Comparison of ENCODE assay signal across 24 cellular contexts in genomic region chr10:122042836-122043235, GRCh38. TPM values are rescaled to one million over a fixed set of nuclear protein-coding genes. Genes with fewer than 3 reads are reported as not detected.
"Had no signal": no experiment of that assay in that cellular context is flagged by ENCODE, and none has a peak within 500 bp of the region (broad histone marks: within the 10 kb centered on the region; RNA-seq: fewer than 3 reads in every experiment).

No MANE protein-coding gene starts in this region.

- H3K27ac Mint-ChIP-seq: activated CD4-positive, alpha-beta memory T cell treated with anti-CD3 and anti-CD28 coated beads, Interleukin-2, amount 10 ng/mL, durations not matched to agents 7 days and 5 days; activated CD4-positive, alpha-beta T cell treated with anti-CD3 and anti-CD28 coated beads, Interleukin-2, amount 10 ng/mL, durations not matched to agents 24 days and 14 days; activated CD8-positive, alpha-beta memory T cell treated with anti-CD3 and anti-CD28 coated beads, Interleukin-2, amount 10 ng/mL, durations not matched to agents 7 days and 5 days; activated naive CD4-positive, alpha-beta T cell treated with anti-CD3 and anti-CD28 coated beads, Interleukin-2, amount 10 ng/mL, durations not matched to agents 7 days and 5 days; endodermal cell; stimulated activated effector memory CD8-positive, alpha-beta T cell treated with anti-CD3 and anti-CD28 coated beads, Interleukin-12 subunit alpha, Interleukin-12 subunit beta, amount 100 ng/mL, for 72 hours had no signal

- ATAC-seq: activated CD4-positive, CD25-positive, alpha-beta regulatory T cell treated with anti-CD3 and anti-CD28 coated beads, Interleukin-2, amount 50 U/mL, for 24 hours; activated CD8-positive, alpha-beta memory T cell treated with anti-CD3 and anti-CD28 coated beads, Interleukin-2, amount 10 ng/mL, durations not matched to agents 7 days and 5 days; body of pancreas; left ventricle myocardium superior; SK-N-SH treated with all-trans-retinoic acid at 6 μM for 48 hours; stimulated activated effector memory CD8-positive, alpha-beta T cell treated with anti-CD3 and anti-CD28 coated beads, Interleukin-12 subunit alpha, Interleukin-12 subunit beta, amount 100 ng/mL, for 72 hours had no signal

- H3K4me3 ChIP-seq: body of pancreas, cardiac muscle cell, thoracic aorta, upper lobe of left lung had no signal

- H3K9me3 Mint-ChIP-seq: activated CD4-positive, alpha-beta memory T cell treated with anti-CD3 and anti-CD28 coated beads, Interleukin-2, amount 10 ng/mL, durations not matched to agents 7 days and 5 days; activated CD4-positive, alpha-beta T cell treated with anti-CD3 and anti-CD28 coated beads, Interleukin-2, amount 10 ng/mL, durations not matched to agents 24 days and 14 days; activated naive CD4-positive, alpha-beta T cell treated with anti-CD3 and anti-CD28 coated beads, Interleukin-2, amount 10 ng/mL, durations not matched to agents 7 days and 5 days; endodermal cell; stimulated activated effector memory CD8-positive, alpha-beta T cell treated with anti-CD3 and anti-CD28 coated beads, Interleukin-12 subunit alpha, Interleukin-12 subunit beta, amount 100 ng/mL, for 72 hours had no signal

- H3K36me3 Mint-ChIP-seq: activated CD8-positive, alpha-beta memory T cell treated with anti-CD3 and anti-CD28 coated beads, Interleukin-2, amount 10 ng/mL, durations not matched to agents 7 days and 5 days; activated naive CD4-positive, alpha-beta T cell treated with anti-CD3 and anti-CD28 coated beads, Interleukin-2, amount 10 ng/mL, durations not matched to agents 7 days and 5 days; stimulated activated effector memory CD8-positive, alpha-beta T cell treated with anti-CD3 and anti-CD28 coated beads, Interleukin-12 subunit alpha, Interleukin-12 subunit beta, amount 100 ng/mL, for 72 hours had no signal

- DNase-seq: activated CD4-positive, alpha-beta memory T cell treated with anti-CD3 and anti-CD28 coated beads, Interleukin-2, amount 10 ng/mL, durations not matched to agents 7 days and 5 days; activated CD4-positive, alpha-beta T cell treated with anti-CD3 and anti-CD28 coated beads, Interleukin-2, amount 10 ng/mL, durations not matched to agents 24 days and 14 days; activated CD8-positive, alpha-beta memory T cell treated with anti-CD3 and anti-CD28 coated beads, Interleukin-2, amount 10 ng/mL, durations not matched to agents 7 days and 5 days; activated effector memory CD4-positive, alpha-beta T cell treated with anti-CD3 and anti-CD28 coated beads, Interleukin-2, amount 50 U/mL, for 16 hours; activated naive CD4-positive, alpha-beta T cell treated with anti-CD3 and anti-CD28 coated beads, Interleukin-2, amount 10 ng/mL, durations not matched to agents 7 days and 5 days; activated T-cell treated with anti-CD3 and anti-CD28 coated beads for 4 hours; body of pancreas; cortex of kidney; endodermal cell; hippocampal formation; left ventricle myocardium superior; mammary epithelial cell; midbrain; nucleus accumbens; small intestine; stimulated activated CD4-positive, alpha-beta T cell treated with anti-CD3 and anti-CD28 coated beads, Interleukin-2, amount 100 ng/mL, for 24 hours; upper lobe of left lung had no signal

- H3K4me1 Mint-ChIP-seq: activated CD4-positive, alpha-beta memory T cell treated with anti-CD3 and anti-CD28 coated beads, Interleukin-2, amount 10 ng/mL, durations not matched to agents 7 days and 5 days; activated CD4-positive, alpha-beta T cell treated with anti-CD3 and anti-CD28 coated beads, Interleukin-2, amount 10 ng/mL, durations not matched to agents 24 days and 14 days; activated CD8-positive, alpha-beta memory T cell treated with anti-CD3 and anti-CD28 coated beads, Interleukin-2, amount 10 ng/mL, durations not matched to agents 7 days and 5 days; activated naive CD4-positive, alpha-beta T cell treated with anti-CD3 and anti-CD28 coated beads, Interleukin-2, amount 10 ng/mL, durations not matched to agents 7 days and 5 days; stimulated activated effector memory CD8-positive, alpha-beta T cell treated with anti-CD3 and anti-CD28 coated beads, Interleukin-12 subunit alpha, Interleukin-12 subunit beta, amount 100 ng/mL, for 72 hours had no signal

- H3K9me3 ChIP-seq: body of pancreas, thoracic aorta, upper lobe of left lung had no signal

- H3K36me3 ChIP-seq: cardiac muscle cell, thoracic aorta, upper lobe of left lung had no signal

- H3K4me3 Mint-ChIP-seq: activated CD4-positive, alpha-beta memory T cell treated with anti-CD3 and anti-CD28 coated beads, Interleukin-2, amount 10 ng/mL, durations not matched to agents 7 days and 5 days; activated CD4-positive, alpha-beta T cell treated with anti-CD3 and anti-CD28 coated beads, Interleukin-2, amount 10 ng/mL, durations not matched to agents 24 days and 14 days; activated CD8-positive, alpha-beta memory T cell treated with anti-CD3 and anti-CD28 coated beads, Interleukin-2, amount 10 ng/mL, durations not matched to agents 7 days and 5 days; activated naive CD4-positive, alpha-beta T cell treated with anti-CD3 and anti-CD28 coated beads, Interleukin-2, amount 10 ng/mL, durations not matched to agents 7 days and 5 days; endodermal cell; stimulated activated effector memory CD8-positive, alpha-beta T cell treated with anti-CD3 and anti-CD28 coated beads, Interleukin-12 subunit alpha, Interleukin-12 subunit beta, amount 100 ng/mL, for 72 hours had no signal

- H3K27me3 Mint-ChIP-seq: activated CD4-positive, alpha-beta memory T cell treated with anti-CD3 and anti-CD28 coated beads, Interleukin-2, amount 10 ng/mL, durations not matched to agents 7 days and 5 days; activated CD4-positive, alpha-beta T cell treated with anti-CD3 and anti-CD28 coated beads, Interleukin-2, amount 10 ng/mL, durations not matched to agents 24 days and 14 days; activated CD8-positive, alpha-beta memory T cell treated with anti-CD3 and anti-CD28 coated beads, Interleukin-2, amount 10 ng/mL, durations not matched to agents 7 days and 5 days; activated naive CD4-positive, alpha-beta T cell treated with anti-CD3 and anti-CD28 coated beads, Interleukin-2, amount 10 ng/mL, durations not matched to agents 7 days and 5 days had no signal

- H3K27me3 ChIP-seq: body of pancreas, cardiac muscle cell, upper lobe of left lung had no signal

- H3K27ac ChIP-seq: body of pancreas, cardiac muscle cell, upper lobe of left lung, VCaP had no signal

RNA-seq across cellular contexts. Expression of gene TACC2, which starts 53.9 kb away (rescaled TPM):
- total RNA-seq: activated CD4-positive, alpha-beta memory T cell treated with anti-CD3 and anti-CD28 coated beads, Interleukin-2, amount 10 ng/mL, durations not matched to agents 7 days and 5 days; activated CD4-positive, alpha-beta T cell treated with anti-CD3 and anti-CD28 coated beads, Interleukin-2, amount 10 ng/mL, durations not matched to agents 24 days and 14 days; activated CD8-positive, alpha-beta memory T cell treated with anti-CD3 and anti-CD28 coated beads, Interleukin-2, amount 10 ng/mL, durations not matched to agents 7 days and 5 days; T-helper 2 cell treated with Interferon-gamma antibody and Interleukin-4, amounts not matched to agents 100 ng/mL and 5 ng/mL, for 36 hours had no signal
